ENCODE assay signal across 8 cellular contexts in the genomic region with DNA sequence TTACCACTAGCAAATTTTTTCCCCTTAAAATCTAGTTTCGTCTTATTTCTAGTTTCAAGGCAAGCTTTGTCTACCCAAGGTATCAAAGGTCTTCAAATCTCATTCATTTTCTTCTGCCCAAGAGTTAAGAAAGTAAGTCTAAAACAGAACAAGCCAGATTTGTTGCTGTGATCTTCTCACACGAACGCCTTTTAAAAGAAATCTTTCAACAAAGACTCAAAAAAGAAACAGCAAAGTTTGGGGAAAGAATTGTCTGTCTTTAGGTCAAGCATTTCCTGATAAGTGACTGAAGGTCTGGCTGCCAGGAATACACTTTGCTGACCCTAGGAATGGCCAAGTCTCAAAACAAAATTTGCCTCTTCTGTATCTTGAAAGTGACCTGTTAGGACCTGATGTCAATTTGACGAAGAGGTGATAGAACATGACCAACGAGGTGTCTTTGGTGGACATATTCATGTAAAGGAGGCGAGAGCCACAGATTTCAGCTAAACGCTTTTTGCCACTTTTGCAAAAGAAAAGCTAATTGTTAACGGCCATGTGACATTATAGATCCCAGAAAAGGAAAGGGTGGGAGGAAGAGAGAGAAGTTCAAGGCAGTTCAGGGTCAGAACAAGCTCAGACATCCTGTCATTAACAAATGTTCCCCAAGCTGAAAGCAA. TPM values are rescaled to one million over a fixed set of nuclear protein-coding genes. Genes with fewer than 3 reads are reported as not detected.
DNase-seq lines count a peak whose midpoint lies in the region; ATAC-seq lines count a peak whose summit lies in the region.

No MANE protein-coding gene starts in this region.

- no peak overlapping the region for H2AFZ ChIP-seq in ACC112 (ENCODE audit: low read length, unreplicated experiment)

- H3K27me3 ChIP-seq in ACC112 (ENCODE audit: insufficient read depth, low read length) (no peaks in the 10 kb centered on the region), right cardiac atrium (ENCODE audit: control insufficient read depth, insufficient read depth) (no peaks in the 10 kb centered on the region), skeletal muscle tissue (ENCODE audit: control insufficient read depth in 3 of 3, insufficient read depth in 3 of 3, low read length in 3 of 3) (no peaks in the 10 kb centered on the region)

- peak overlapping the region; percentile 98 for H3K4me3 Mint-ChIP-seq in activated T-helper 2 cell treated with anti-CD3 and anti-CD28 coated beads, Interferon-gamma antibody, Interleukin-2, Interleukin-4, amounts not matched to agents 10 μg/mL and 5 μg/mL and 100 μg/mL, durations not matched to agents 14 hours and 24 hours and 36 hours (ENCODE audit: low read depth)

- intact Hi-C loops in activated T-helper 2 cell treated with anti-CD3 and anti-CD28 coated beads, Interferon-gamma antibody, Interleukin-2, Interleukin-4, amounts not matched to agents 10 μg/mL and 5 μg/mL and 100 μg/mL, durations not matched to agents 14 hours and 24 hours and 36 hours (cut with micrococcal nuclease): loop anchor here (1.0 to 2.0 kb wide), 2 partner anchors 20 to 200 kb away; no protein-coding TSS in a partner anchor
- intact Hi-C loops in right cardiac atrium (cut with DNase I): loop anchor here in 2 of 4 donors (5.0 to 10.0 kb wide), 4 partner anchors 91 to 354 kb away; no protein-coding TSS in a partner anchor

- peak overlapping the region; percentile 95 for H3K27ac Mint-ChIP-seq in activated T-helper 2 cell treated with anti-CD3 and anti-CD28 coated beads, Interferon-gamma antibody, Interleukin-2, Interleukin-4, amounts not matched to agents 10 μg/mL and 5 μg/mL and 100 μg/mL, durations not matched to agents 14 hours and 24 hours and 36 hours

- ATAC-seq in GM21576 (IDR thresholded peaks at IDR 0.05; ENCODE audit: unreplicated experiment) (peak; percentile 0), right cardiac atrium (peak in 1 of 2 donors; percentile 40), HG02798 (IDR thresholded peaks at IDR 0.05; ENCODE audit: poor library complexity, unreplicated experiment) (no peak)

- no peaks in the 10 kb centered on the region; the same call in 1 of the 2 replicates for H3K36me3 ChIP-seq in ACC112 (ENCODE audit: insufficient read depth, low read length)
- no peaks in the 10 kb centered on the region for H3K36me3 ChIP-seq in skeletal muscle tissue (ENCODE audit: control insufficient read depth in 3 of 3, insufficient read depth in 3 of 3, low read length in 3 of 3)

- 5% methylated on average over 8 of the region's 8 CpGs for whole genome bisulfite sequencing in right cardiac atrium

- no peaks in the 10 kb centered on the region for H3K9me3 ChIP-seq in right cardiac atrium (ENCODE audit: control insufficient read depth, low read length)
- H3K9me3 ChIP-seq in skeletal muscle tissue (ENCODE audit: control insufficient read depth in 3 of 3, low read length in 3 of 3): no peaks in the 10 kb centered on the region

- H3K36me3 Mint-ChIP-seq in activated T-helper 2 cell treated with anti-CD3 and anti-CD28 coated beads, Interferon-gamma antibody, Interleukin-2, Interleukin-4, amounts not matched to agents 10 μg/mL and 5 μg/mL and 100 μg/mL, durations not matched to agents 14 hours and 24 hours and 36 hours (ENCODE audit: low read depth): peaks cover 3% of the 10 kb centered on the region

- H3K27ac ChIP-seq in ACC112 (ENCODE audit: low read depth, low read length) (peak overlapping the region; percentile 97), right cardiac atrium (ENCODE audit: low read length) (peak overlapping the region; percentile 97), skeletal muscle tissue (ENCODE audit: low read depth, low read length) (peak overlapping the region; percentile 96)

- no peaks in the 10 kb centered on the region for H3K9me3 Mint-ChIP-seq in activated T-helper 2 cell treated with anti-CD3 and anti-CD28 coated beads, Interferon-gamma antibody, Interleukin-2, Interleukin-4, amounts not matched to agents 10 μg/mL and 5 μg/mL and 100 μg/mL, durations not matched to agents 14 hours and 24 hours and 36 hours

- H3K9ac ChIP-seq in skeletal muscle tissue (ENCODE audit: low read depth in 1 of 3, low read length in 3 of 3): peak overlapping the region; percentile 75 to 90 (median 90)

- H3K4me3 ChIP-seq in ACC112 (ENCODE audit: low read depth, low read length) (peak overlapping the region; percentile 86), right cardiac atrium (ENCODE audit: low read length) (peak overlapping the region; percentile 97), skeletal muscle tissue (ENCODE audit: low read length in 3 of 3) (peak overlapping the region; percentile 84 to 91 (median 86))

- DNase-seq in activated T-helper 2 cell treated with anti-CD3 and anti-CD28 coated beads, Interferon-gamma antibody, Interleukin-2, Interleukin-4, amounts not matched to agents 10 μg/mL and 5 μg/mL and 100 μg/mL, durations not matched to agents 14 hours and 24 hours and 36 hours (ENCODE audit: low spot score): no peak
- DNase-seq in right cardiac atrium (no peak), MV-4-11 (lab: John Stamatoyannopoulos, UW) (no peak), NCI-H345 (lab: John Stamatoyannopoulos, UW) (no peak)

- H3K27me3 Mint-ChIP-seq in activated T-helper 2 cell treated with anti-CD3 and anti-CD28 coated beads, Interferon-gamma antibody, Interleukin-2, Interleukin-4, amounts not matched to agents 10 μg/mL and 5 μg/mL and 100 μg/mL, durations not matched to agents 14 hours and 24 hours and 36 hours (ENCODE audit: low read depth): no peaks in the 10 kb centered on the region

- H3K4me1 ChIP-seq in ACC112 (ENCODE audit: control insufficient read depth, insufficient read depth, low read length, unreplicated experiment) (peaks cover 29% of the 10 kb centered on the region), right cardiac atrium (ENCODE audit: control insufficient read depth, insufficient read depth, low read length) (no peaks in the 10 kb centered on the region), skeletal muscle tissue (ENCODE audit: control insufficient read depth in 3 of 3, insufficient read depth in 3 of 3, low read length in 3 of 3) (peaks cover 4 to 12% (median 9%) of the 10 kb centered on the region in 3 donors)

- H3K4me1 Mint-ChIP-seq in activated T-helper 2 cell treated with anti-CD3 and anti-CD28 coated beads, Interferon-gamma antibody, Interleukin-2, Interleukin-4, amounts not matched to agents 10 μg/mL and 5 μg/mL and 100 μg/mL, durations not matched to agents 14 hours and 24 hours and 36 hours (ENCODE audit: low read depth): peaks cover 42% of the 10 kb centered on the region

- peaks cover 62% of the 10 kb centered on the region for H3K79me2 ChIP-seq in ACC112 (ENCODE audit: control insufficient read depth, insufficient read depth, low read length, unreplicated experiment)

RNA-seq across cellular contexts. Expression of a gene that starts 1.7 kb away (rescaled TPM):
- 34.7 and 37.6 TPM in 2 replicates for total RNA-seq in activated T-helper 2 cell treated with anti-CD3 and anti-CD28 coated beads, Interferon-gamma antibody, Interleukin-2, Interleukin-4, amounts not matched to agents 10 μg/mL and 5 μg/mL and 100 μg/mL, durations not matched to agents 14 hours and 24 hours and 36 hours
- total RNA-seq in right cardiac atrium (10 to 100 TPM; 18.4 to 30.4 (median 23.1) TPM), skeletal muscle tissue (42.8 TPM)
- polyA plus RNA-seq in right cardiac atrium: 10.3 TPM
